Comparison of ENCODE assay signal across 20 cellular contexts in the genomic region with DNA sequence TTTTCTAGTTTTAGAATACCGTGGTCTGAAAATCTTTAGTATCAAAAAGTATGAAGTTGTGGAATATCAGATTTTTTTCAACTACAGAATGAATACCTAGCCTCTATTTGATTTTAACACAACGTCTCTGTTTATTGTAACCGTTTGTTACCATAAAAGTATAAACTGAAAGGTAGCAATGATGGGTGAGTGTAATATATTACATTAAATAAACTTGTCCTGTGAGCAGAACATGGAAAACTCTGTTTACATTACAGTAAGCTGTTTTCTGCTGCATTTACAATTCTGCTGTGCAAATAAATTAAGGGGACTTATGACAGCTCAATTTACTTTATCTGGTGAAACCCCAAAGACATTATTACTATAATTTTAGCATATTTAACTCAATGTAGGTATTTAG.
DNase-seq lines count a peak whose midpoint lies in the region; ATAC-seq, FAIRE-seq and TF ChIP-seq lines count a peak whose summit lies in the region.
"Had no signal": no experiment of that assay in that cellular context is flagged by ENCODE, and none has a peak within 500 bp of the region (broad histone marks: within the 10 kb centered on the region; RNA-seq: fewer than 3 reads in every experiment).

No MANE protein-coding gene starts in this region.

- H3K27me3 ChIP-seq in PC-3 (ENCODE audit: low read length) (no peaks in the 10 kb centered on the region), pancreas (no peaks in the 10 kb centered on the region)
- H3K27me3 ChIP-seq: BE2C had no signal

- 0 out of 2 replicates have a peak overlapping the region, but pooled peaks have one; percentile 16 for H2AFZ ChIP-seq in PC-3 (ENCODE audit: low read length)

- no peaks in the 10 kb centered on the region for H3K36me3 ChIP-seq in PC-3 (ENCODE audit: low read depth, low read length)
- no peaks in the 10 kb centered on the region for H3K36me3 ChIP-seq in pancreas
- H3K36me3 ChIP-seq: BE2C had no signal

- H3K4me1 ChIP-seq in PC-3 (ENCODE audit: insufficient read depth, low read length) (peaks cover 28% of the 10 kb centered on the region), pancreas (peaks cover 6 to 12% (median 8%) of the 10 kb centered on the region in 3 donors)
- H3K4me1 ChIP-seq: BE2C, Caco-2 had no signal

- no peak for TF ChIP-seq CTCF in PC-3 (conservative IDR thresholded peaks at IDR 0.05; ENCODE audit: low read depth, low read length)
- TF ChIP-seq CTCF in pancreas (IDR thresholded peaks at IDR 0.05): no peak

- DNase-seq in NCI-H1417 (lab: John Stamatoyannopoulos, UW) (peak in 2 of 3 experiments; percentile 15 to 70), NCI-H1930 (lab: John Stamatoyannopoulos, UW) (peak; percentile 37 to 66), PC-3 (no peak), pancreas (no peak), iPS-NIHi7 (ENCODE audit: extremely low spot score) (no peak)
- DNase-seq: BE2C, Caco-2, DMS 273 treated with DMSO at 0.1 percent for 48 hours, GOT3, HCEC 1CT, KBM-7, NCI-H1092 treated with DMSO at 0.1 percent for 48 hours, NCI-H1694 treated with DMSO at 0.1 percent for 48 hours, Right ventricle myocardium superior, T-helper 1 cell had no signal

- H3K4me3 ChIP-seq in PC-3 (ENCODE audit: low read length) (no peak overlapping the region), pancreas (no peak overlapping the region)

- H3K9me3 ChIP-seq in PC-3 (ENCODE audit: low read length) (no peaks in the 10 kb centered on the region), pancreas (no peaks in the 10 kb centered on the region)
- H3K9me3 ChIP-seq: BE2C, Caco-2 had no signal

- no peak overlapping the region for H3K27ac ChIP-seq in PC-3 (ENCODE audit: low read length)
- no peak overlapping the region for H3K27ac ChIP-seq in pancreas

- no peaks in the 10 kb centered on the region for H3K79me2 ChIP-seq in PC-3 (ENCODE audit: low read length)

- WGBS in pancreas, 2 donors: 38 to 44% methylated on average over 3 of the region's 3 CpGs

- no peak for FAIRE-seq in pancreas (lab: Jason Lieb, UNC)
- FAIRE-seq: G401.6, GM12892 had no signal

- CTCF ChIA-PET in PC-3 (lab: Charles Lee): no interaction called here

- H3K9me2 ChIP-seq in PC-3 (replicated peaks; ENCODE audit: low read length): no peaks in the 10 kb centered on the region

- intact Hi-C loops in PC-3 (cut with micrococcal nuclease) (loop anchor here (5.0 to 10.0 kb wide), 4 partner anchors 33 to 366 kb away; no protein-coding TSS in a partner anchor), pancreas (cut with DNase I) (no loop called here)

- ATAC-seq in PC-3: peak; percentile 12; the same call in 1 of the 2 replicates
- ATAC-seq in pancreas: peak in 3 of 4 donors; percentile 39 to 59 (median 59)
- no peak for ATAC-seq in GM19324 (IDR thresholded peaks at IDR 0.05; ENCODE audit: low FRiP score, unreplicated experiment)
- ATAC-seq in GM18861 (IDR thresholded peaks at IDR 0.05; ENCODE audit: unreplicated experiment): no peak
- ATAC-seq: SK-N-SH treated with all-trans-retinoic acid at 6 μM for 48 hours had no signal

- POLR2A ChIA-PET in PC-3 (lab: Charles Lee; ENCODE audit: unreplicated experiment): no interaction called here

- peak overlapping the region; percentile 14; the same call in 1 of the 2 replicates for H3K4me2 ChIP-seq in PC-3 (ENCODE audit: low read length)

- no TSS peak for BruUV-seq in PC-3 (replicated peaks; lab: Mats Ljungman, UMichigan)

- H4K20me1 ChIP-seq in PC-3 (ENCODE audit: low read length): no peaks in the 10 kb centered on the region

- no peak overlapping the region for H3K9ac ChIP-seq in PC-3 (ENCODE audit: low read length)

- H3F3A ChIP-seq in PC-3 (ENCODE audit: low read length, unreplicated experiment): peaks cover 4% of the 10 kb centered on the region

Comparison
In these comparisons a context has a peak if more than half of its experiments do, and no peak if none do; other contexts are left out.
1. DNase-seq: peak in NCI-H1417 (2 of 3) and NCI-H1930 (2 of 2); none in PC-3 (single experiment), pancreas (0 of 6) and iPS-NIHi7 (single experiment).
2. ATAC-seq: peak in PC-3 (single experiment) and pancreas (3 of 4); none in GM19324 (single experiment) and GM18861 (single experiment).